ENCODE assay signal across 27 cellular contexts in genomic region chr2:152363933-152364332, GRCh38. TPM values are rescaled to one million over a fixed set of nuclear protein-coding genes. Genes with fewer than 3 reads are reported as not detected.
DNase-seq lines count a peak whose midpoint lies in the region; ATAC-seq, FAIRE-seq and TF ChIP-seq lines count a peak whose summit lies in the region.
"Had no signal": no experiment of that assay in that cellular context is flagged by ENCODE, and none has a peak within 500 bp of the region (broad histone marks: within the 10 kb centered on the region; RNA-seq: fewer than 3 reads in every experiment).

No MANE protein-coding gene starts in this region.

- no peak for TF ChIP-seq EP300 in GM12878 (IDR thresholded peaks at IDR 0.05; ENCODE audit: borderline replicate concordance in 1 of 2, control insufficient read depth in 1 of 2, low read depth in 2 of 2, low read length in 2 of 2)

- TF ChIP-seq RAD21 in GM12878 (IDR thresholded peaks at IDR 0.05; ENCODE audit: insufficient read depth, low read depth, low read length) = no peak

- H3K27me3 ChIP-seq in GM12878 (replicated peaks in 1 of 2; ENCODE audit: control insufficient read depth in 2 of 2, insufficient read depth in 2 of 2, low read length in 1 of 2) = no peaks in the 10 kb centered on the region
- H3K27me3 ChIP-seq: left lung, MG63, ovary had no signal

- SMC1A ChIA-PET in GM12878 (lab: Charles Lee; ENCODE audit: uncharacterized antibody, unreplicated experiment) = no interaction called here

- H4K20me1 ChIP-seq in GM12878 (ENCODE audit: control insufficient read depth, insufficient read depth) = no peaks in the 10 kb centered on the region

- no peak overlapping the region for H3K4me3 ChIP-seq in GM12878
- H3K4me3 ChIP-seq: left lung, MG63, ovary had no signal

- peak; percentile 10 to 59 for DNase-seq in NOMO-1 (lab: John Stamatoyannopoulos, UW; ENCODE audit: unreplicated experiment in 2 of 2)
- DNase-seq in GM12878 (ENCODE audit: low read depth, low spot score) = no peak
- DNase-seq in NCI-H2081 (lab: John Stamatoyannopoulos, UW) = no peak
- no peak for DNase-seq in NCI-H2196 (lab: John Stamatoyannopoulos, UW; ENCODE audit: unreplicated experiment)
- DNase-seq in stimulated activated CD4-positive, alpha-beta T cell treated with anti-CD3 and anti-CD28 coated beads, Interleukin-4, amount 100 ng/mL, for 4 hours = no peak
- DNase-seq: activated CD4-positive, alpha-beta T cell treated with anti-CD3 and anti-CD28 coated beads, Interleukin-2, amount 50 U/mL, for 48 hours; activated CD4-positive, CD25-positive, alpha-beta regulatory T cell treated with anti-CD3 and anti-CD28 coated beads, Interleukin-2, amount 50 U/mL, for 72 hours; activated naive CD8-positive, alpha-beta T cell treated with anti-CD3 and anti-CD28 coated beads, Interleukin-2, amount 50 U/mL, for 24 hours; activated T-cell treated with anti-CD3 and anti-CD28 coated beads, Interleukin-2, amount 50 U/mL, for 48 hours; C1 segment of cervical spinal cord; caudate nucleus; COR-L47; effector memory CD8-positive, alpha-beta T cell; erythroblast; KBM-7; left lung; MG63; NCI-H1436; NCI-H345; NCI-H748 treated with DMSO at 0.1 percent for 48 hours; ovary; SK-N-SH; substantia nigra had no signal

- no peak overlapping the region for H2AFZ ChIP-seq in GM12878 (ENCODE audit: control insufficient read depth, low read depth, low read length)

- H3K4me1 ChIP-seq in GM12878 (ENCODE audit: control insufficient read depth, insufficient read depth, low read length) = peaks cover 9% of the 10 kb centered on the region

- intact Hi-C loops in GM12878 (cut with micrococcal nuclease; ENCODE audit: unreplicated experiment) = no loop called here

- H3K79me2 ChIP-seq in GM12878 (ENCODE audit: control insufficient read depth, insufficient read depth, low read length) = no peaks in the 10 kb centered on the region; the same call in 1 of the 2 replicates

- no peak for FAIRE-seq in GM12878 (lab: Jason Lieb, UNC)

- CTCF ChIA-PET in GM12878 (lab: Yijun Ruan, JAX) = no interaction called here

- RAD21 ChIA-PET in GM12878 (lab: Charles Lee; ENCODE audit: unreplicated experiment) = no interaction called here

- no peak overlapping the region for H3K27ac ChIP-seq in GM12878 (ENCODE audit: control insufficient read depth, insufficient read depth)
- H3K27ac ChIP-seq: HL-60, left lung, ovary had no signal

- in situ Hi-C loops in GM12878 (cut with MboI) = no loop called here

- H3K4me2 ChIP-seq in GM12878 (ENCODE audit: control insufficient read depth, insufficient read depth) = no peak overlapping the region
- H3K4me2 ChIP-seq: SK-N-SH had no signal

- H3K9ac ChIP-seq in GM12878 (ENCODE audit: control insufficient read depth, insufficient read depth, low read length) = no peak overlapping the region
- H3K9ac ChIP-seq: SK-N-SH had no signal

- POLR2A ChIA-PET in GM12878 (lab: Charles Lee) = no interaction called here

- no peaks in the 10 kb centered on the region for H3K9me3 ChIP-seq in GM12878 (replicated peaks; ENCODE audit: control insufficient read depth, insufficient read depth, low read length)
- H3K9me3 ChIP-seq: left lung, MG63, ovary, SK-N-SH had no signal

- no TSS peak for BruUV-seq in GM12878 (replicated peaks; lab: Mats Ljungman, UMichigan)

- H3K36me3 ChIP-seq in GM12878 (ENCODE audit: control insufficient read depth in 2 of 2, insufficient read depth in 2 of 2, low read length in 1 of 2) = no peaks in the 10 kb centered on the region
- H3K36me3 ChIP-seq: left lung, MG63, ovary had no signal

- TF ChIP-seq CTCF in GM12878 (IDR thresholded peaks at IDR 0.05 in 2 of 3, conservative IDR thresholded peaks at IDR 0.05 in 1 of 3; ENCODE audit: control insufficient read depth in 2 of 3, extremely low read depth in 1 of 3, insufficient read depth in 1 of 3, low read depth in 3 of 3, low read length in 3 of 3) = no peak

- 0% methylated on average over 1 of the region's 1 CpG for WGBS in GM12878 (ENCODE audit: insufficient coverage, insufficient replicate concordance, low lambda C conversion rate, missing lambda C conversion rate)

- peak; percentile 63 for ATAC-seq in GM18519 (IDR thresholded peaks at IDR 0.05; ENCODE audit: low FRiP score, unreplicated experiment)
- ATAC-seq in HG02870 (IDR thresholded peaks at IDR 0.05; ENCODE audit: unreplicated experiment) = peak; percentile 43
- peak; percentile 66 for ATAC-seq in GM12878
- ATAC-seq: activated naive CD8-positive, alpha-beta T cell treated with anti-CD3 and anti-CD28 coated beads, Interleukin-2, amount 50 U/mL, for 24 hours; effector memory CD8-positive, alpha-beta T cell; left lung; stimulated activated memory B cell treated with anti-CD40 and anti-IgM and Interleukin-4, amounts not matched to agents 10 μg/mL and 1 μg/mL and 100 μg/mL, for 72 hours had no signal

- no peak for TF ChIP-seq POLR2A in GM12878 (IDR thresholded peaks at IDR 0.05; ENCODE audit: low read depth, low read length)

TF ChIP-seq in GM12878, 131 proteins besides CTCF, POLR2A, EP300 and RAD21:
- TF ChIP-seq ZSCAN29 (IDR thresholded peaks at IDR 0.05) = no peak
- TF ChIP-seq, protein P1, sequence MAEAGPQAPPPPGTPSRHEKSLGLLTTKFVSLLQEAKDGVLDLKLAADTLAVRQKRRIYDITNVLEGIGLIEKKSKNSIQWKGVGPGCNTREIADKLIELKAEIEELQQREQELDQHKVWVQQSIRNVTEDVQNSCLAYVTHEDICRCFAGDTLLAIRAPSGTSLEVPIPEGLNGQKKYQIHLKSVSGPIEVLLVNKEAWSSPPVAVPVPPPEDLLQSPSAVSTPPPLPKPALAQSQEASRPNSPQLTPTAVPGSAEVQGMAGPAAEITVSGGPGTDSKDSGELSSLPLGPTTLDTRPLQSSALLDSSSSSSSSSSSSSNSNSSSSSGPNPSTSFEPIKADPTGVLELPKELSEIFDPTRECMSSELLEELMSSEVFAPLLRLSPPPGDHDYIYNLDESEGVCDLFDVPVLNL (IDR thresholded peaks at IDR 0.05; ENCODE audit: low read depth, low read length) = no peak

RNA-seq across cellular contexts. Expression of gene FMNL2, which starts 29.0 kb away (rescaled TPM):
- total RNA-seq in GM12878 (2013; cell fraction: nucleolus; rRNA removed) = 99.8 and 111 TPM in 2 replicates
- total RNA-seq in GM12878 (2014; rRNA removed) = 0.34 and 0.71 TPM in 2 replicates
- total RNA-seq in GM12878 (2014; rRNA removed; fragmentation: Illumina TruSeq; extraction: Trizol) = 0.36 and 0.37 TPM in 2 replicates
- 0.53 and 0.64 TPM in 2 replicates for total RNA-seq in GM12878 (2021)
- polyA plus RNA-seq in GM12878 (2011; ENCODE audit: low read depth) = 1.1 TPM
- 9.9 and 13.7 TPM in 2 replicates for polyA plus RNA-seq in GM12878 (2011; rRNA removed)
- 2.3 and 2.7 TPM in 2 replicates for polyA plus RNA-seq in GM12878 (2011; cell fraction: cytosol; rRNA removed)
- 19.2 and 21.3 TPM in 2 replicates for polyA plus RNA-seq in GM12878 (2011; cell fraction: nucleus; rRNA removed)
- 1.5 and 2.5 TPM in 2 replicates for polyA plus RNA-seq in GM12878 (2012)
- polyA plus RNA-seq in GM12878 (2014; fragmentation: Illumina TruSeq; extraction: Trizol) = 0.43 and 0.51 TPM in 2 replicates
- under 1 TPM; 0.13 to 0.19 TPM for polyA plus RNA-seq in GM12878 (2014; fragmentation: Nextera tagmentation; extraction: Ambion mirVana)
- 0.24 and 0.35 TPM in 2 replicates for polyA plus RNA-seq in GM12878 (2014; rRNA removed)
- under 1 TPM; 0.30 to 0.35 TPM for polyA plus RNA-seq in GM12878 (2016; fragmentation: Nextera tagmentation; extraction: Ambion mirVana)
- 5.7 and 9.1 TPM in 2 replicates for polyA minus RNA-seq in GM12878 (2011; rRNA and poly(A)+ RNA removed)
- 1.6 and 2.3 TPM in 2 replicates for polyA minus RNA-seq in GM12878 (2011; cell fraction: cytosol; rRNA and poly(A)+ RNA removed)
- 8.1 and 8.4 TPM in 2 replicates for polyA minus RNA-seq in GM12878 (2011; cell fraction: nucleus; rRNA and poly(A)+ RNA removed)

Comparison
In these comparisons a context has a peak if more than half of its experiments do, and no peak if none do; other contexts are left out.
1. DNase-seq: peak in NOMO-1 (2 of 2); none in GM12878 (single experiment), NCI-H2081 (0 of 2), NCI-H2196 (single experiment) and stimulated activated CD4-positive, alpha-beta T cell treated with anti-CD3 and anti-CD28 coated beads, Interleukin-4, amount 100 ng/mL, for 4 hours (0 of 2).
2. Peak in every context shown above with its lines, with median percentiles within 50 percentile points of each other: ATAC-seq.